In the genomic region with DNA sequence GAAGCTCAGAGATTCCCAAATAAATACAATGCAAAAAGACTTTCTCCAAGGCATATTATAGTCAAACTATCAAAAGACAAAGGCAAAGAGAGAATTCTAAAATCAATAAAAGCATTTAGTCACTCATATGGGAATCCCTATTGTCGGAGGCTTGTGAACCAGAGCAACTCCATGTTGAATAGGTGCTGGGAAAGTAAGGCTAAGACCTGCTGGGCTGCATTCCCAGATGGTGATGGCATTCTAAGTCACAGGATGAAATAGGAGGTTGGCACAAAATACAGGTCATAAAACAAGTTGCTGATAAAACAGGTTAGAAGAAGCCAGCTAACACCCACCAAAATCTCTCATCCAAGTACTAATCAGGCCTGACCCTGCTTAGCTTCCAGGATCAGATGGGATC, we compare ENCODE assay signal across 18 cellular contexts.
DNase-seq lines count a peak whose midpoint lies in the region; ATAC-seq and TF ChIP-seq lines count a peak whose summit lies in the region.
"Had no signal": no experiment of that assay in that cellular context is flagged by ENCODE, and none has a peak within 500 bp of the region (broad histone marks: within the 10 kb centered on the region; RNA-seq: fewer than 3 reads in every experiment).

No MANE protein-coding gene starts in this region.

- intact Hi-C loops in PC-9 (cut with micrococcal nuclease; ENCODE audit: unreplicated experiment) = no loop called here

- H3F3A ChIP-seq in PC-9 (ENCODE audit: insufficient read depth, low read depth) = no peaks in the 10 kb centered on the region

- H3K79me2 ChIP-seq in PC-9 (ENCODE audit: low read depth) (no peaks in the 10 kb centered on the region), osteoblast (ENCODE audit: insufficient read depth, low read length) (no peaks in the 10 kb centered on the region)

- CTCF ChIA-PET in PC-9 (lab: Charles Lee) = no interaction called here

- no peaks in the 10 kb centered on the region for H3K36me3 ChIP-seq in PC-9 (ENCODE audit: low read depth)
- H3K36me3 ChIP-seq in osteoblast (ENCODE audit: insufficient read depth, low read length) = no peaks in the 10 kb centered on the region

- no TSS peak for BruUV-seq in PC-9 (replicated peaks; lab: Mats Ljungman, UMichigan)

- no peak overlapping the region for H2AFZ ChIP-seq in PC-9
- no peak overlapping the region for H2AFZ ChIP-seq in osteoblast (ENCODE audit: low read length)

- DNase-seq in HT-29 (ENCODE audit: low spot score) (peak; percentile 26), PC-9 (peak; percentile 20 to 71), epithelial cell of prostate (ENCODE audit: low read depth, low spot score) (peak; percentile 59), osteoblast (ENCODE audit: insufficient read length, low spot score, missing footprints) (peak; percentile 55), SIG-M5 (lab: John Stamatoyannopoulos, UW) (no peak)
- no peak for DNase-seq in stimulated activated CD4-positive, alpha-beta T cell treated with anti-CD3 and anti-CD28 coated beads, Interleukin-12 subunit alpha, Interleukin-12 subunit beta, amount 100 ng/mL, for 4 hours
- DNase-seq: AML-193; CD4-positive, alpha-beta memory T cell; DND-41; GOT3; H7; HFFc6; KG1 had no signal

- no peak overlapping the region for H3K4me2 ChIP-seq in PC-9
- H3K4me2 ChIP-seq in osteoblast (ENCODE audit: insufficient read depth, low read length) = no peak overlapping the region
- H3K4me2 ChIP-seq: A549 had no signal

- TF ChIP-seq CTCF in PC-9 (conservative IDR thresholded peaks at IDR 0.05) = no peak
- TF ChIP-seq CTCF in osteoblast (IDR thresholded peaks at IDR 0.05; ENCODE audit: extremely low read depth, low read depth, low read length) = no peak

- H3K9me3 ChIP-seq in PC-9 (ENCODE audit: insufficient read depth, low read depth) (no peaks in the 10 kb centered on the region; the same call in 1 of the 2 replicates), osteoblast (ENCODE audit: low read depth, low read length) (no peaks in the 10 kb centered on the region)
- H3K9me3 ChIP-seq: A549 had no signal

- H4K20me1 ChIP-seq in PC-9 (ENCODE audit: insufficient read depth) (no peaks in the 10 kb centered on the region), osteoblast (ENCODE audit: insufficient read depth, low read length) (no peaks in the 10 kb centered on the region)

- no peak overlapping the region for H3K4me3 ChIP-seq in PC-9
- H3K4me3 ChIP-seq in osteoblast (ENCODE audit: insufficient read depth, low read length) = no peak overlapping the region
- H3K4me3 ChIP-seq: A549 had no signal

- H3K27me3 ChIP-seq in PC-9 (ENCODE audit: insufficient read depth, low read depth) = no peaks in the 10 kb centered on the region
- no peaks in the 10 kb centered on the region for H3K27me3 ChIP-seq in osteoblast (ENCODE audit: insufficient read depth, low read length)

- H3K27ac ChIP-seq in PC-9 = no peak overlapping the region
- H3K27ac ChIP-seq in epithelial cell of prostate = peak overlapping the region; percentile 12
- no peak overlapping the region for H3K27ac ChIP-seq in osteoblast (ENCODE audit: low read depth, low read length)
- H3K27ac ChIP-seq: A549 had no signal

- 0 out of 2 replicates have a peak, but pooled peaks cover 6% of the 10 kb centered on the region for H3K4me1 ChIP-seq in PC-9 (replicated peaks; ENCODE audit: insufficient read depth)
- no peaks in the 10 kb centered on the region for H3K4me1 ChIP-seq in osteoblast (ENCODE audit: insufficient read depth, low read length)
- H3K4me1 ChIP-seq: A549 had no signal

- ATAC-seq in GM21526 (IDR thresholded peaks at IDR 0.05; ENCODE audit: low FRiP score, unreplicated experiment) (no peak), HG02981 (IDR thresholded peaks at IDR 0.05; ENCODE audit: unreplicated experiment) (no peak)
- ATAC-seq: A549, HCT116, HepG2 had no signal

- POLR2A ChIA-PET in PC-9 (lab: Charles Lee; ENCODE audit: unreplicated experiment) = no interaction called here

- H3K9me2 ChIP-seq in PC-9 (ENCODE audit: insufficient read depth) = no peaks in the 10 kb centered on the region

Comparison
In these comparisons a context has a peak if more than half of its experiments do, and no peak if none do; other contexts are left out.
1. DNase-seq: peak in HT-29 (single experiment), PC-9 (2 of 2), epithelial cell of prostate (single experiment) and osteoblast (single experiment); none in stimulated activated CD4-positive, alpha-beta T cell treated with anti-CD3 and anti-CD28 coated beads, Interleukin-12 subunit alpha, Interleukin-12 subunit beta, amount 100 ng/mL, for 4 hours (single experiment) and SIG-M5 (single experiment).